ENCODE assay signal across 14 cellular contexts in the genomic region with DNA sequence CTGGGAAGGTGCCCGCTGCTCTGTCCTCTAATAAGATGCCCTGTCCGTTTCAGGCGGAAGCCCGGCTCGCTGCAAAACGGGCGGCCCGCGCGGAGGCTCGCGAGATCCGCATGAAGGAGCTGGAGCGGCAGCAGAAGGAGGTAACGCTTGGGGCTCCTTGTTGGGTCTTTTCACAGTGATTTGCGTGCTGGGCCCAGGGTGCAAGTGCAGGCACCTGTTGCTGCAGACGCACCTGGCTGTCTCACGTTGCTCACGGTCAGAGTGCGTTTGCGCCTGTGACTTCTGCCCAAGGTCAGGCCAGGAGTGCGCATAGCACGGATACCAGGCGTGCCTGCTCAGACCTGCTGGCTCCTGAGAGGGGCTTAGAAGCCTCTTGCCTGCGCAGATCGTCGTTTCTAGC.
DNase-seq lines count a peak whose midpoint lies in the region; ATAC-seq, FAIRE-seq and TF ChIP-seq lines count a peak whose summit lies in the region.
"Had no signal": no experiment of that assay in that cellular context is flagged by ENCODE, and none has a peak within 500 bp of the region (broad histone marks: within the 10 kb centered on the region; RNA-seq: fewer than 3 reads in every experiment).

No MANE protein-coding gene starts in this region.

- TF ChIP-seq CTCF in CD4-positive, alpha-beta T cell (IDR thresholded peaks at IDR 0.05), result no peak
- no peak for TF ChIP-seq CTCF in HEK293 (tag by site-specific recombination; IDR thresholded peaks at IDR 0.05)
- TF ChIP-seq CTCF in kidney (IDR thresholded peaks at IDR 0.05; ENCODE audit: borderline replicate concordance, extremely low read depth, insufficient read depth), result no peak
- no peak for TF ChIP-seq CTCF in psoas muscle (IDR thresholded peaks at IDR 0.05)

- H3K9me3 ChIP-seq in CD4-positive, alpha-beta T cell (ENCODE audit: control insufficient read depth, low read length), result no peaks in the 10 kb centered on the region
- H3K9me3 ChIP-seq in HEK293 (ENCODE audit: control insufficient read depth, insufficient read depth, low read depth, low read length) (no peaks in the 10 kb centered on the region), kidney (ENCODE audit: control insufficient read depth in 1 of 2, low read length in 2 of 2) (no peaks in the 10 kb centered on the region), psoas muscle (no peaks in the 10 kb centered on the region)
- H3K9me3 ChIP-seq: SK-N-SH, testis had no signal

- no peaks in the 10 kb centered on the region for H3K9me3 Mint-ChIP-seq in CD4-positive, alpha-beta T cell
- H3K9me3 Mint-ChIP-seq: activated naive CD4-positive, alpha-beta T cell treated with anti-CD3 and anti-CD28 coated beads, Interleukin-2, amount 10 ng/mL, durations not matched to agents 7 days and 5 days had no signal

- DNase-seq in CD4-positive, alpha-beta T cell, result no peak
- DNase-seq in kidney (no peak), psoas muscle (no peak), NCI-H146 (lab: John Stamatoyannopoulos, UW) (no peak), OCI-M1 (lab: John Stamatoyannopoulos, UW) (no peak), GDM1 (lab: John Stamatoyannopoulos, UW) (no peak)
- DNase-seq: activated CD8-positive, alpha-beta memory T cell treated with anti-CD3 and anti-CD28 coated beads for 24 hours; DMS153; mesendoderm; NCI-H1694; SK-N-SH; testis had no signal

- WGBS in psoas muscle, 3 donors, result 73 to 85% (median 78%) methylated on average over 27 of the region's 27 CpGs

- H3K4me3 ChIP-seq in HEK293 (ENCODE audit: low read depth, low read length), result no peak overlapping the region
- H3K4me3 ChIP-seq in kidney (ENCODE audit: low read length in 2 of 2), result no peak overlapping the region
- no peak overlapping the region for H3K4me3 ChIP-seq in psoas muscle
- H3K4me3 ChIP-seq: testis had no signal

- H3K36me3 ChIP-seq in HEK293 (ENCODE audit: control insufficient read depth in 2 of 2, insufficient read depth in 1 of 2, low read length in 2 of 2) (peaks cover 0 to 29% of the 10 kb centered on the region in 2 experiments; a peak in 2 of 3 replicates), kidney (ENCODE audit: control insufficient read depth in 1 of 2, insufficient read depth in 2 of 2, low read length in 2 of 2) (peaks cover 0 to 5% of the 10 kb centered on the region in 2 donors), psoas muscle (ENCODE audit: insufficient read depth in 1 of 2, low read depth in 1 of 2) (peaks cover 0 to 33% of the 10 kb centered on the region in 2 donors)

- no peak for ATAC-seq in CD4-positive, alpha-beta T cell (ENCODE audit: poor library complexity)
- no peak for ATAC-seq in psoas muscle

- H3K36me3 Mint-ChIP-seq in CD4-positive, alpha-beta T cell (ENCODE audit: low read depth), result peaks cover 67% of the 10 kb centered on the region

- H3K4me3 Mint-ChIP-seq in CD4-positive, alpha-beta T cell, result no peak overlapping the region
- H3K4me3 Mint-ChIP-seq: activated naive CD4-positive, alpha-beta T cell treated with anti-CD3 and anti-CD28 coated beads, Interleukin-2, amount 10 ng/mL, durations not matched to agents 7 days and 5 days had no signal

- FAIRE-seq in kidney (lab: Jason Lieb, UNC), result no peak

- POLR2A ChIA-PET in CD4-positive, alpha-beta T cell (lab: Charles Lee), result interaction anchor here (1.2 to 2.9 kb wide), 4 partner anchors 11 to 35 kb away, joined by 4 to 15 read pairs (median 10); no protein-coding TSS in a partner anchor
- POLR2A ChIA-PET in HEK293 (lab: Yijun Ruan, JAX), result no interaction called here

- H3K27me3 ChIP-seq in CD4-positive, alpha-beta T cell (ENCODE audit: control insufficient read depth, insufficient read depth, low read length), result no peaks in the 10 kb centered on the region
- no peaks in the 10 kb centered on the region for H3K27me3 ChIP-seq in psoas muscle (ENCODE audit: insufficient read depth in 3 of 3, low read length in 2 of 3)
- H3K27me3 ChIP-seq: testis had no signal

- H3K4me1 ChIP-seq in HEK293 (ENCODE audit: control insufficient read depth, insufficient read depth, low read length), result peaks cover 5% of the 10 kb centered on the region
- H3K4me1 ChIP-seq in kidney (ENCODE audit: control insufficient read depth in 1 of 2, insufficient read depth in 1 of 2, low read depth in 1 of 2, low read length in 2 of 2), result peaks cover 17 to 24% of the 10 kb centered on the region in 2 donors
- peaks cover 75% of the 10 kb centered on the region for H3K4me1 ChIP-seq in psoas muscle
- H3K4me1 ChIP-seq: testis had no signal

- intact Hi-C loops in CD4-positive, alpha-beta T cell (cut with DNase I, micrococcal nuclease), result loop anchor here (5.0 to 10.0 kb wide), 2 partner anchors 36 to 256 kb away; a partner anchor contains a TSS
- intact Hi-C loops in kidney (cut with DNase I), result no loop called here
- intact Hi-C loops in psoas muscle (cut with DNase I), result no loop called here

- H3K27me3 Mint-ChIP-seq in CD4-positive, alpha-beta T cell, result no peaks in the 10 kb centered on the region
- H3K27me3 Mint-ChIP-seq: activated naive CD4-positive, alpha-beta T cell treated with anti-CD3 and anti-CD28 coated beads, Interleukin-2, amount 10 ng/mL, durations not matched to agents 7 days and 5 days had no signal

- peaks cover 68% of the 10 kb centered on the region for H3K4me1 Mint-ChIP-seq in CD4-positive, alpha-beta T cell (ENCODE audit: low read depth)

- CTCF ChIA-PET in CD4-positive, alpha-beta T cell (lab: Charles Lee), result interaction anchor here (1.2 to 3.3 kb wide), 5 partner anchors 8 to 36 kb away, joined by 3 to 23 read pairs (median 6); no protein-coding TSS in a partner anchor
- CTCF ChIA-PET in HEK293 (lab: Yijun Ruan, JAX), result interaction anchor here (1.1 kb wide), 1 partner anchor 35 kb away, joined by 3 read pairs; no protein-coding TSS in a partner anchor

- no peak overlapping the region for H3K9ac ChIP-seq in kidney (ENCODE audit: low read length in 2 of 2)
- H3K9ac ChIP-seq: SK-N-SH had no signal

- H3K27ac ChIP-seq in CD4-positive, alpha-beta T cell (ENCODE audit: low read depth, low read length), result no peak overlapping the region
- H3K27ac ChIP-seq in HEK293 (ENCODE audit: extremely low read depth, low read depth, low read length) (no peak overlapping the region), kidney (ENCODE audit: low read depth in 2 of 2, low read length in 2 of 2) (peak overlapping the region; percentile 36 to 49), psoas muscle (peak overlapping the region; percentile 96)
- H3K27ac ChIP-seq: testis had no signal

- H3K27ac Mint-ChIP-seq in CD4-positive, alpha-beta T cell, result peak overlapping the region; percentile 93
- H3K27ac Mint-ChIP-seq: activated naive CD4-positive, alpha-beta T cell treated with anti-CD3 and anti-CD28 coated beads, Interleukin-2, amount 10 ng/mL, durations not matched to agents 7 days and 5 days had no signal

TF ChIP-seq in HEK293, 187 proteins besides CTCF, POLR2A, EP300 and RAD21:
- peak; percentile 88 for TF ChIP-seq SCRT2 (tag by site-specific recombination; IDR thresholded peaks at IDR 0.05)
- TF ChIP-seq ZSCAN16 (tag by site-specific recombination; IDR thresholded peaks at IDR 0.05), result no peak
- TF ChIP-seq SCRT1 (tag by site-specific recombination; IDR thresholded peaks at IDR 0.05; ENCODE audit: borderline replicate concordance), result peak; percentile 40; the same call in 1 of the 2 replicates
- TF ChIP-seq, protein P1, sequence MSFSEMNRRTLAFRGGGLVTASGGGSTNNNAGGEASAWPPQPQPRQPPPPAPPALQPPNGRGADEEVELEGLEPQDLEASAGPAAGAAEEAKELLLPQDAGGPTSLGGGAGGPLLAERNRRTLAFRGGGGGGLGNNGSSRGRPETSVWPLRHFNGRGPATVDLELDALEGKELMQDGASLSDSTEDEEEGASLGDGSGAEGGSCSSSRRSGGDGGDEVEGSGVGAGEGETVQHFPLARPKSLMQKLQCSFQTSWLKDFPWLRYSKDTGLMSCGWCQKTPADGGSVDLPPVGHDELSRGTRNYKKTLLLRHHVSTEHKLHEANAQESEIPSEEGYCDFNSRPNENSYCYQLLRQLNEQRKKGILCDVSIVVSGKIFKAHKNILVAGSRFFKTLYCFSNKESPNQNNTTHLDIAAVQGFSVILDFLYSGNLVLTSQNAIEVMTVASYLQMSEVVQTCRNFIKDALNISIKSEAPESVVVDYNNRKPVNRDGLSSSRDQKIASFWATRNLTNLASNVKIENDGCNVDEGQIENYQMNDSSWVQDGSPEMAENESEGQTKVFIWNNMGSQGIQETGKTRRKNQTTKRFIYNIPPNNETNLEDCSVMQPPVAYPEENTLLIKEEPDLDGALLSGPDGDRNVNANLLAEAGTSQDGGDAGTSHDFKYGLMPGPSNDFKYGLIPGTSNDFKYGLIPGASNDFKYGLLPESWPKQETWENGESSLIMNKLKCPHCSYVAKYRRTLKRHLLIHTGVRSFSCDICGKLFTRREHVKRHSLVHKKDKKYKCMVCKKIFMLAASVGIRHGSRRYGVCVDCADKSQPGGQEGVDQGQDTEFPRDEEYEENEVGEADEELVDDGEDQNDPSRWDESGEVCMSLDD (tag by site-specific recombination; IDR thresholded peaks at IDR 0.05), result no peak
TF ChIP-seq in HEK293: peak in this region for 2.

Comparison
In these comparisons a context has a peak if more than half of its experiments do, and no peak if none do; other contexts are left out.
1. H3K27ac ChIP-seq: peak in kidney (2 of 2) and psoas muscle (single experiment); none in CD4-positive, alpha-beta T cell (single experiment) and HEK293 (single experiment).
2. intact Hi-C loops: an anchor here in CD4-positive, alpha-beta T cell (5.0 to 10.0 kb wide); none called in kidney and psoas muscle.